ENCODE assay signal across 15 cellular contexts in the genomic region with DNA sequence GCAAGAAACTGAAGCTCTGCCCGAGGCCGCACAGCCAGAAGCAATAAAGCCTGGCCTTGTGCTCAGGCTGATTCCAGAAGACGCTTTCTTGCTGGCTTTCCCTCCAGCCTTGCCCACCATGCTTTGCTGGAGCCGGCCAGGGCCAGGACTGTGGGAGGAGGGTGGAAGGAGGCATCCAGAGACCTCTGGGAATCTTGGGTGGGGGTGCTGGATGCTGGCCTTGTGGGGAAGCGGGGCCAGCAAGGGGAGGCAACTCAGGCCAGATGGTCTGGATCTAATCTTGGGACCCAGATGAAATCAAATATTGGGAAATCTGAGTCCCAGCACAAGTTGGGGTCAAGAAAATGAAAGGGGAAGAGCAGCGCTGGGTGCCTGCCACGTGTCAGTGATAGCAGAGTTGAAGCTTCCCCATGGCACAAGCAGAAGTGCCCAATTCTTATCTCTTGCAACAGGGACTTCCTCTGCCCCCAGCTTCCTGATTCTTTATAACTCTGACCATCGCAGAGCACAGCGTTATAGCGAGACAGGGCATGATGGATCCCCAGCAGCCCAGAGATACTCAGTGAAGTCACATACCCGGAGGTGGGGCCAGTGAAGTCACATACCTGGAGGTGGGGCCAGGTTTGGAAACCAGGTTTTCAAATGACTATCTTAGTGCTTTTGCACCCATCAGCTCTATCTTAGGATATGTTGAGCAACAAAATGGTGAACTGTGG. TPM values are rescaled to one million over a fixed set of nuclear protein-coding genes. Genes with fewer than 3 reads are reported as not detected.
DNase-seq lines count a peak whose midpoint lies in the region; ATAC-seq, FAIRE-seq and TF ChIP-seq lines count a peak whose summit lies in the region.
"Had no signal": no experiment of that assay in that cellular context is flagged by ENCODE, and none has a peak within 500 bp of the region (broad histone marks: within the 10 kb centered on the region; RNA-seq: fewer than 3 reads in every experiment).

No MANE protein-coding gene starts in this region.

- H2BK20ac ChIP-seq in IMR-90 (ENCODE audit: low read depth, low read length): no peak overlapping the region

- H3K4me1 Mint-ChIP-seq in naive B cell: peaks cover 64 to 74% (median 66%) of the 10 kb centered on the region in 3 donors

- CTCF ChIA-PET in IMR-90 (lab: Yijun Ruan, JAX): no interaction called here

- H3K4me2 ChIP-seq in IMR-90 (ENCODE audit: low read depth, low read length) (no peak overlapping the region), smooth muscle cell (no peak overlapping the region)

- no peaks in the 10 kb centered on the region for H3F3A ChIP-seq in smooth muscle cell (ENCODE audit: low read depth)

- peak overlapping the region; percentile 19 to 88 (median 58) for H3K4me3 Mint-ChIP-seq in naive B cell
- H3K4me3 Mint-ChIP-seq: CD8-positive, alpha-beta T cell had no signal

- no peak overlapping the region for H4K91ac ChIP-seq in IMR-90 (ENCODE audit: insufficient read depth, low read depth, low read length)

- intact Hi-C loops in IMR-90 (cut with micrococcal nuclease): no loop called here
- intact Hi-C loops in ascending aorta (cut with DNase I): no loop called here

- H3K9me3 Mint-ChIP-seq in naive B cell: peaks cover 0 to 8% (median 3%) of the 10 kb centered on the region in 7 donors
- H3K9me3 Mint-ChIP-seq: CD8-positive, alpha-beta T cell had no signal

- H3K18ac ChIP-seq in IMR-90 (ENCODE audit: low read depth, low read length): no peak overlapping the region

- no peak overlapping the region for H3K9ac ChIP-seq in IMR-90 (ENCODE audit: low read depth, low read length)
- H3K9ac ChIP-seq in smooth muscle cell (ENCODE audit: low read depth): no peak overlapping the region

- no peak overlapping the region for H3K56ac ChIP-seq in IMR-90 (ENCODE audit: extremely low read depth, insufficient read depth, low read length)

- TF ChIP-seq POLR2A in IMR-90 (IDR thresholded peaks at IDR 0.05; ENCODE audit: low read depth, low read length): no peak

- ATAC-seq in IMR-90 (ENCODE audit: low read depth) (no peak), naive B cell (ENCODE audit: low read depth in 2 of 2) (peak; percentile 24 to 25), HG02885 (IDR thresholded peaks at IDR 0.05; ENCODE audit: poor library complexity, unreplicated experiment) (no peak)
- ATAC-seq: CD8-positive, alpha-beta T cell; HCT116; left colon had no signal

- DNase-seq in AML-193 (lab: John Stamatoyannopoulos, UW): peak; percentile 81 to 82
- DNase-seq in IMR-90: no peak
- peak; percentile 20 to 48 for DNase-seq in activated CD4-positive, alpha-beta T cell treated with anti-CD3 and anti-CD28 coated beads, Interleukin-2, amount 50 U/mL, for 48 hours
- peak; percentile 41 for DNase-seq in naive B cell
- DNase-seq in ascending aorta (ENCODE audit: low spot score in 2 of 2): no peak
- no peak for DNase-seq in RCC 7860 (ENCODE audit: low spot score)
- DNase-seq in smooth muscle cell (lab: John Stamatoyannopoulos, UW; ENCODE audit: unreplicated experiment): no peak
- DNase-seq: CD8-positive, alpha-beta T cell; left colon; NCI-H1105 treated with DMSO at 0.1 percent for 48 hours; NCI-H82 had no signal

- peak overlapping the region; percentile 94 to 99 (median 96) for H3K27ac Mint-ChIP-seq in naive B cell

- no peak overlapping the region for H4K8ac ChIP-seq in IMR-90 (ENCODE audit: low read depth in 2 of 2, low read length in 2 of 2)

- WGBS in IMR-90 (ENCODE audit: extremely low coverage in 2 of 2, insufficient read length in 1 of 2), 2 experiments: 88% methylated on average over 3 of the region's 11 CpGs; no CpG with 5 or more reads in 1 of the 2 experiments
- WGBS in smooth muscle cell (ENCODE audit: low lambda C conversion rate): 92% methylated on average over 11 of the region's 11 CpGs

- in situ Hi-C loops in IMR-90 (cut with MboI; ENCODE audit: low sequenced_read_pairs): no loop called here

- no peak overlapping the region for H3K23ac ChIP-seq in IMR-90 (ENCODE audit: low read depth, low read length)

- H3K79me2 ChIP-seq in smooth muscle cell (ENCODE audit: low read depth): no peaks in the 10 kb centered on the region

- H2AK9ac ChIP-seq in IMR-90 (replicated peaks; ENCODE audit: low read depth, low read length, poor library complexity): peak overlapping the region; percentile 60

- no peak for FAIRE-seq in RCC 7860 (lab: Jason Lieb, UNC)
- FAIRE-seq: colon, frontal cortex had no signal

- no peaks in the 10 kb centered on the region for H4K20me1 ChIP-seq in IMR-90 (ENCODE audit: insufficient read depth, low read length)
- H4K20me1 ChIP-seq in smooth muscle cell (ENCODE audit: low read depth): no peaks in the 10 kb centered on the region

- dilution Hi-C loops in IMR-90 (cut with HindIII; ENCODE audit: low sequenced_read_pairs, unreplicated experiment): no loop called here

- no peak for TF ChIP-seq CTCF in IMR-90 (conservative IDR thresholded peaks at IDR 0.05; ENCODE audit: low read depth, low read length)
- TF ChIP-seq CTCF in ascending aorta (IDR thresholded peaks at IDR 0.05): no peak
- TF ChIP-seq CTCF in smooth muscle cell (IDR thresholded peaks at IDR 0.05; ENCODE audit: borderline replicate concordance, insufficient read depth, poor library complexity, severe bottlenecking): no peak

- H3K27me3 ChIP-seq in IMR-90 (ENCODE audit: control insufficient read depth, insufficient read depth, low read length) (no peaks in the 10 kb centered on the region), ascending aorta (no peaks in the 10 kb centered on the region), smooth muscle cell (ENCODE audit: low read depth) (no peaks in the 10 kb centered on the region)

- TF ChIP-seq RAD21 in IMR-90 (IDR thresholded peaks at IDR 0.05; ENCODE audit: low read length): no peak

- H3K9me3 ChIP-seq in IMR-90 (ENCODE audit: control insufficient read depth, insufficient read depth, low read length) (no peaks in the 10 kb centered on the region), ascending aorta (no peaks in the 10 kb centered on the region), smooth muscle cell (replicated peaks; ENCODE audit: low read depth) (no peaks in the 10 kb centered on the region)

- no peaks in the 10 kb centered on the region; the same call in 1 of the 2 replicates for H3K4me1 ChIP-seq in IMR-90 (ENCODE audit: control insufficient read depth, insufficient read depth, low read length)
- no peaks in the 10 kb centered on the region for H3K4me1 ChIP-seq in ascending aorta
- H3K4me1 ChIP-seq in smooth muscle cell (ENCODE audit: low read depth): no peaks in the 10 kb centered on the region

- H4K5ac ChIP-seq in IMR-90 (ENCODE audit: low read depth, low read length): no peak overlapping the region

- no peak overlapping the region for H2BK120ac ChIP-seq in IMR-90 (ENCODE audit: low read depth, low read length)

- H3K27me3 Mint-ChIP-seq in naive B cell: no peaks in the 10 kb centered on the region

- no peak overlapping the region for H2AFZ ChIP-seq in IMR-90 (replicated peaks; ENCODE audit: low read length, poor library complexity)
- H2AFZ ChIP-seq in smooth muscle cell (ENCODE audit: low read depth): no peak overlapping the region

- H2BK5ac ChIP-seq in IMR-90 (ENCODE audit: low read depth, low read length, poor library complexity, severe bottlenecking): no peak overlapping the region

- BruUV-seq in IMR-90 (replicated peaks; lab: Mats Ljungman, UMichigan): no TSS peak

- no peaks in the 10 kb centered on the region for H3K36me3 ChIP-seq in IMR-90 (ENCODE audit: control insufficient read depth, insufficient read depth, low read length)
- H3K36me3 ChIP-seq in ascending aorta: no peaks in the 10 kb centered on the region
- no peaks in the 10 kb centered on the region for H3K36me3 ChIP-seq in smooth muscle cell (ENCODE audit: low read depth)

- H3K27ac ChIP-seq in IMR-90 (ENCODE audit: insufficient read depth, low read length) (no peak overlapping the region), ascending aorta (no peak overlapping the region), smooth muscle cell (ENCODE audit: low read depth) (no peak overlapping the region)

- H3K9me1 ChIP-seq in IMR-90 (ENCODE audit: insufficient read depth, low read length): no peaks in the 10 kb centered on the region; the same call in 1 of the 2 replicates

- H2AK5ac ChIP-seq in IMR-90 (ENCODE audit: low read depth, low read length): no peak overlapping the region

- POLR2A ChIA-PET in IMR-90 (lab: Charles Lee; ENCODE audit: unreplicated experiment): no interaction called here

- no peak overlapping the region for H3K14ac ChIP-seq in IMR-90 (replicated peaks; ENCODE audit: low read depth, low read length)

- peaks cover 3 to 14% of the 10 kb centered on the region in 2 experiments for H3K79me1 ChIP-seq in IMR-90 (ENCODE audit: low read depth in 1 of 2, low read length in 2 of 2)

- H3K4ac ChIP-seq in IMR-90 (ENCODE audit: low read depth, low read length): no peak overlapping the region

- H3K4me3 ChIP-seq in IMR-90 (ENCODE audit: insufficient read depth, low read depth, low read length) (no peak overlapping the region), ascending aorta (no peak overlapping the region), smooth muscle cell (no peak overlapping the region)

- no peak overlapping the region for H2BK15ac ChIP-seq in IMR-90 (ENCODE audit: low read depth, low read length)

- H3K36me3 Mint-ChIP-seq in naive B cell: peaks cover 4 to 7% of the 10 kb centered on the region in 2 donors
- H3K36me3 Mint-ChIP-seq: CD8-positive, alpha-beta T cell had no signal

RNA-seq across cellular contexts. Expression of a gene that starts 6.4 kb away (rescaled TPM):
- total RNA-seq in IMR-90 (2012; rRNA removed) (25.6 and 27.2 TPM in 2 replicates), ascending aorta (54.9 TPM), smooth muscle cell (15.4 and 18.5 TPM in 2 replicates)
- polyA plus RNA-seq in IMR-90 (2012; rRNA removed) (55.6 and 64.0 TPM in 2 replicates), naive B cell (ENCODE audit: low read depth in 6 of 6) (10 to 100 TPM; 22.2 to 36.2 (median 22.8) TPM), smooth muscle cell (33.4 and 38.2 TPM in 2 replicates)
- polyA plus RNA-seq in IMR-90 (2012; cell fraction: cytosol; rRNA removed): 37.7 and 48.7 TPM in 2 replicates
- polyA plus RNA-seq in IMR-90 (2012; cell fraction: nucleus; rRNA removed; ENCODE audit: low replicate concordance): 158 and 347 TPM in 2 replicates

RNA-seq across cellular contexts. Expression of a gene that starts 14.8 kb away (rescaled TPM):
- total RNA-seq in IMR-90 (2012; rRNA removed) (0.56 and 0.72 TPM in 2 replicates), ascending aorta (1.7 TPM), smooth muscle cell (4.1 and 13.6 TPM in 2 replicates)
- polyA plus RNA-seq in IMR-90 (2012; rRNA removed) (2.7 and 3.3 TPM in 2 replicates), naive B cell (ENCODE audit: low read depth in 6 of 6) (not detected), smooth muscle cell (1.6 and 7.7 TPM in 2 replicates)
- polyA plus RNA-seq in IMR-90 (2012; cell fraction: cytosol; rRNA removed): 0.45 and 1.3 TPM in 2 replicates
- 7.9 and 21.3 TPM in 2 replicates for polyA plus RNA-seq in IMR-90 (2012; cell fraction: nucleus; rRNA removed; ENCODE audit: low replicate concordance)

RNA-seq across cellular contexts. Expression of a gene that starts 21.8 kb away (rescaled TPM):
- total RNA-seq in IMR-90 (2012; rRNA removed): 13.1 and 15.8 TPM in 2 replicates
- polyA plus RNA-seq in IMR-90 (2012; rRNA removed): 34.7 and 38.6 TPM in 2 replicates
- polyA plus RNA-seq in IMR-90 (2012; cell fraction: cytosol; rRNA removed): 41.5 and 62.4 TPM in 2 replicates
- polyA plus RNA-seq in IMR-90 (2012; cell fraction: nucleus; rRNA removed; ENCODE audit: low replicate concordance): 109 and 123 TPM in 2 replicates
- 10 to 100 TPM; 20.4 to 38.5 (median 29.3) TPM for polyA plus RNA-seq in naive B cell (ENCODE audit: low read depth in 6 of 6)
- 100 TPM for total RNA-seq in ascending aorta
- total RNA-seq in smooth muscle cell: 22.5 and 23.3 TPM in 2 replicates
- 25.2 and 27.4 TPM in 2 replicates for polyA plus RNA-seq in smooth muscle cell

RNA-seq across cellular contexts. Expression of a gene that starts 21.9 kb away (rescaled TPM):
- total RNA-seq in IMR-90 (2012; rRNA removed): 22.5 and 25.8 TPM in 2 replicates
- polyA plus RNA-seq in IMR-90 (2012; rRNA removed): 11.7 and 11.8 TPM in 2 replicates
- 6.1 and 6.8 TPM in 2 replicates for polyA plus RNA-seq in IMR-90 (2012; cell fraction: cytosol; rRNA removed)
- polyA plus RNA-seq in IMR-90 (2012; cell fraction: nucleus; rRNA removed; ENCODE audit: low replicate concordance): 15.1 and 18.3 TPM in 2 replicates
- polyA plus RNA-seq in naive B cell (ENCODE audit: low read depth in 6 of 6): 1 to 10 TPM in 5 of 6 donors, under 1 TPM in 1; 0.83 to 2.4 (median 1.3) TPM
- total RNA-seq in ascending aorta: 33.5 TPM
- total RNA-seq in smooth muscle cell: 9.3 and 11.2 TPM in 2 replicates
- 2.7 and 3.3 TPM in 2 replicates for polyA plus RNA-seq in smooth muscle cell

RNA-seq across cellular contexts. Expression of a gene that starts 30.0 kb away (rescaled TPM):
- total RNA-seq in IMR-90 (2012; rRNA removed) (under 0.01 TPM in 2 replicates), ascending aorta (72.8 TPM), smooth muscle cell (not detected in 2 replicates)
- polyA plus RNA-seq in IMR-90 (2012; rRNA removed) (0.19 TPM in 2 replicates), naive B cell (ENCODE audit: low read depth in 6 of 6) (10 to 100 TPM in 1 of 6 donors, 1 to 10 TPM in 5; 4.9 to 10.4 (median 8.1) TPM), smooth muscle cell (0.58 TPM in 1 of 2 replicates, not detected in the other)
- polyA plus RNA-seq in IMR-90 (2012; cell fraction: cytosol; rRNA removed): 0.06 and 0.14 TPM in 2 replicates
- polyA plus RNA-seq in IMR-90 (2012; cell fraction: nucleus; rRNA removed; ENCODE audit: low replicate concordance): 0.26 and 0.33 TPM in 2 replicates

Comparison
In these comparisons a context has a peak if more than half of its experiments do, and no peak if none do; other contexts are left out.
1. DNase-seq: peak in AML-193 (2 of 2), activated CD4-positive, alpha-beta T cell treated with anti-CD3 and anti-CD28 coated beads, Interleukin-2, amount 50 U/mL, for 48 hours (2 of 2) and naive B cell (single experiment); none in IMR-90 (single experiment), ascending aorta (0 of 2), RCC 7860 (single experiment) and smooth muscle cell (single experiment).
2. ATAC-seq: peak in naive B cell (2 of 2); none in IMR-90 (single experiment) and HG02885 (single experiment).